ENCODE assay signal across 8 cellular contexts in the genomic region with DNA sequence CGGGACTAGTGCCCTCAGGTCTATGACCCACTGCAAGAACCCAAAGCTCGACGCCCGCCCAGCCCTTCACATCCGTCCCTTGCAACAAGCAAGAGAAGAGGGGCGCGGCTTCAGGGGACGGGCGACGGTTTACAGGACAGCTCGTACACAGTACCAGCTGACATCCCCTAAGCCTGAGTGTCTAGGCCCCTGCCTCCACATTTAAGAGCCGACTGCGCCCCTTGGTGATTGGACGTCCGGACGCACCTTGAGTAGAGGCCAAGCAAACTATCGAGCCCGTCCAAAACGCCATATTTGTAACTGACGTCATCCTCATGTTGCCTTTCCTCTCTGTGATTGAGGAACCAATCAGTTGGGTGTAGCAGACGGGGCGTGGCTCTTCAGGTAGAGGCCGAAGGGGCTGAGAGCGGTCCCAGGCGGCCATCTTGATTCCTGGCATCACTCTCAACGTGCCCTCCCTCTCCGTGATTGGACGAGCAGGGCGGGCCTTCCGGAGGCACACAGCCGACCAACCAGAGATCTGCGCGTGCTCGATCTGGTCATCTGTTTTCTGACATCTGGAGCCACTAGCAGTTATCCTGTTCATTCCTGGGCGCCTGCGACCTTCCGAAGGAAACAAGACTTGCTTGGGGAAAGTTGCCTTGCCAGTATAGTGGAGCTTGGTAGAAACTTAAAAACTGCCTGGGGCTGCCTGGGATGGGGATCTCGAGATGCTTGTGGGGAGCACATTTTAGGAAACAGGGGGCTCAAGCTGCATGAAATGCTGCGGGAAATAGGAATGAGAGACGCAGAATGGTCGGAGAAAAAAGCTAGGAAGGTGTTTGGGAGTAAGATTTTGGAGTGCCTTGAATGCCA. TPM values are rescaled to one million over a fixed set of nuclear protein-coding genes. Genes with fewer than 3 reads are reported as not detected.
A peak's percentile ranks its signal among the peaks of the same experiment; 100 is the strongest.
DNase-seq lines count a peak whose midpoint lies in the region; ATAC-seq and TF ChIP-seq lines count a peak whose summit lies in the region.

No MANE protein-coding gene starts in this region.

- ATAC-seq in stimulated activated naive CD8-positive, alpha-beta T cell treated with anti-CD3 and anti-CD28 coated beads, Interleukin-15, Interleukin-2, amounts not matched to agents 100 U/mL and 50 U/mL, for 24 hours: peak; percentile 98

- H3K4me1 Mint-ChIP-seq in nephron: peaks cover 33% of the 10 kb centered on the region

- in situ Hi-C loops in G401 (cut with HindIII; ENCODE audit: low sequenced_read_pairs) (no loop called here), HAP-1 (cut with MboI; ENCODE audit: low sequenced_read_pairs) (no loop called here)

- no peaks in the 10 kb centered on the region for H3K27me3 Mint-ChIP-seq in nephron (ENCODE audit: low read depth)

- peak overlapping the region; percentile 88 to 94 (median 91) for H3K4me3 Mint-ChIP-seq in nephron

- no peaks in the 10 kb centered on the region for H3K9me3 ChIP-seq in HAP-1
- no peaks in the 10 kb centered on the region for H3K9me3 ChIP-seq in MG63

- no peaks in the 10 kb centered on the region for H3K9me3 Mint-ChIP-seq in nephron

- no peak for TF ChIP-seq CTCF in nephron (IDR thresholded peaks at IDR 0.05; ENCODE audit: unreplicated experiment in 3 of 3)

- no peaks in the 10 kb centered on the region; the same call in 1 of the 2 replicates for H3K27me3 ChIP-seq in HAP-1 (ENCODE audit: low read depth)
- no peaks in the 10 kb centered on the region for H3K27me3 ChIP-seq in MG63

- peaks cover 20% of the 10 kb centered on the region for H3K4me1 ChIP-seq in HAP-1

- peaks cover 5% of the 10 kb centered on the region for H3K36me3 Mint-ChIP-seq in nephron (ENCODE audit: low read depth)

- DNase-seq in G401 (ENCODE audit: low spot score): peak; percentile 100
- DNase-seq in HAP-1 (ENCODE audit: low spot score in 2 of 2): peak; percentile 98
- peak; percentile 96 for DNase-seq in MG63
- peak; percentile 98 to 99 for DNase-seq in SHP77 (lab: John Stamatoyannopoulos, UW)
- peak; percentile 71 for DNase-seq in activated gamma-delta T cell (lab: John Stamatoyannopoulos, UW)
- peak; percentile 98 for DNase-seq in fibroblast of the conjunctiva (ENCODE audit: low read depth)
- peak; percentile 94 for DNase-seq in stimulated activated naive CD8-positive, alpha-beta T cell treated with anti-CD3 and anti-CD28 coated beads, Interleukin-15, Interleukin-2, amounts not matched to agents 100 U/mL and 50 U/mL, for 24 hours

- peak overlapping the region; percentile 72 to 98 (median 97) for H3K27ac Mint-ChIP-seq in nephron

- H3K36me3 ChIP-seq in HAP-1 (replicated peaks) (peaks cover 6% of the 10 kb centered on the region), MG63 (peaks cover 6% of the 10 kb centered on the region)

- peak overlapping the region; percentile 62 for H3K4me3 ChIP-seq in HAP-1
- H3K4me3 ChIP-seq in MG63: peak overlapping the region; percentile 69

RNA-seq across cellular contexts. Expression of a gene that starts 4.0 kb away (rescaled TPM):
- total RNA-seq in G401 (2014; rRNA removed; shearing (Covaris generic)): 174 and 244 TPM in 2 replicates
- total RNA-seq in MG63 (2014; rRNA removed; shearing (Covaris generic); ENCODE audit: low replicate concordance): 151 and 350 TPM in 2 replicates

RNA-seq across cellular contexts. Expression of a gene that starts 23.8 kb away (rescaled TPM):
- 5.4 and 7.8 TPM in 2 replicates for total RNA-seq in G401 (2014; rRNA removed; shearing (Covaris generic))
- 0.79 and 2.2 TPM in 2 replicates for total RNA-seq in MG63 (2014; rRNA removed; shearing (Covaris generic); ENCODE audit: low replicate concordance)

RNA-seq across cellular contexts. Expression of a gene that starts 52.7 kb away (rescaled TPM):
- total RNA-seq in G401 (2014; rRNA removed; shearing (Covaris generic)): 5.4 and 10.0 TPM in 2 replicates
- 0.10 and 0.36 TPM in 2 replicates for total RNA-seq in MG63 (2014; rRNA removed; shearing (Covaris generic); ENCODE audit: low replicate concordance)

Comparison
In these comparisons a context has a peak if more than half of its experiments do, and no peak if none do; other contexts are left out.
1. Peak in every context shown above with its lines: DNase-seq, ATAC-seq and H3K4me3 ChIP-seq.